5 cellular contexts compared by ENCODE assay signal in the genomic region with DNA sequence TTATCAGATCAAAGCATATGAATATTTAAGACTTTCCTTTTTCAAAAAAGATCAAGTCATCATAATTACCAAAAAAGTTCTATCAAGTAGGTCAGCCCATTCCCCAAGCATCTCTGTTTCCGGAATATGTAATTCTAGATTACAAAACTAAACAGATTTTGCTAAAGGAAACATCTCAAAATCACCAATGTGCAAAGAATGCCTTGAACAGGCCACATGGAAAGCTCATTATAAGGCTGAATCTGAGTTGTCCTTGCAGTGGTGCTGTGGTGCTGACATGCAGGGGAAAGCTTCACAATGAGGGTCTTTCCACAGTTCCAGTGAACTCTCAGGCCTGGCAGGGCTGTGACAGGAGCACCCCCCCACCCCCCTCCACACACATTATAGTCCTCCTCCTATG.
"Had no signal": no experiment of that assay in that cellular context is flagged by ENCODE, and none has a peak within 500 bp of the region (broad histone marks: within the 10 kb centered on the region; RNA-seq: fewer than 3 reads in every experiment).

No MANE protein-coding gene starts in this region.

- H3K27ac Mint-ChIP-seq: IgD-negative memory B cell had no signal

- H3K4me3 ChIP-seq: K562 had no signal

- DNase-seq: IMR-90 had no signal

- H3K27ac ChIP-seq: HL-60 had no signal

- H3K27me3 Mint-ChIP-seq: IgD-negative memory B cell had no signal

- H3K4me1 Mint-ChIP-seq: IgD-negative memory B cell had no signal

- ATAC-seq: HepG2, K562 had no signal

- H3K4me3 Mint-ChIP-seq: IgD-negative memory B cell had no signal

- H3K36me3 Mint-ChIP-seq: IgD-negative memory B cell had no signal
